Comparison of ENCODE assay signal across 12 cellular contexts in genomic region chr16:2692948-2693651, GRCh38. TPM values are rescaled to one million over a fixed set of nuclear protein-coding genes. Genes with fewer than 3 reads are reported as not detected.
DNase-seq lines count a peak whose midpoint lies in the region; ATAC-seq and TF ChIP-seq lines count a peak whose summit lies in the region.
"Had no signal": no experiment of that assay in that cellular context is flagged by ENCODE, and none has a peak within 500 bp of the region (broad histone marks: within the 10 kb centered on the region; RNA-seq: fewer than 3 reads in every experiment).

No MANE protein-coding gene starts in this region.

- POLR2A ChIA-PET in WTC11 (lab: Charles Lee), result interaction anchor here (1.3 to 2.0 kb wide), 2 partner anchors 11 to 15 kb away, joined by 4 to 6 read pairs; partner anchors contain the start of gene KCTD5

- TF ChIP-seq CTCF in WTC11 (IDR thresholded peaks at IDR 0.05) (no peak), heart right ventricle (IDR thresholded peaks at IDR 0.05) (no peak), lower leg skin (IDR thresholded peaks at IDR 0.05) (no peak)

- H3K36me3 ChIP-seq in heart right ventricle, result peaks cover 0 to 40% (median 13%) of the 10 kb centered on the region in 9 donors

- H3K27ac Mint-ChIP-seq in WTC11 (peak overlapping the region; percentile 70; the same call in 1 of the 2 replicates), T-helper 17 cell (no peak overlapping the region)
- H3K27ac Mint-ChIP-seq: CD4-positive, alpha-beta memory T cell had no signal

- H3K9me3 ChIP-seq in heart right ventricle (no peaks in the 10 kb centered on the region), T-helper 17 cell (ENCODE audit: control insufficient read depth, low read length, poor library complexity, severe bottlenecking) (no peaks in the 10 kb centered on the region)
- H3K9me3 ChIP-seq: SJSA1 had no signal

- peak; percentile 82 for DNase-seq in Caki2 (ENCODE audit: low read depth)
- DNase-seq in WTC11 (ENCODE audit: low spot score), result peak; percentile 60
- peak in 1 of 2 donors; percentile 17 for DNase-seq in heart right ventricle
- peak; percentile 67 for DNase-seq in occipital lobe (lab: John Stamatoyannopoulos, UW)
- DNase-seq in T1000 (lab: John Stamatoyannopoulos, UW), result no peak
- DNase-seq in T-helper 17 cell, result no peak
- DNase-seq in lower leg skin (ENCODE audit: low spot score in 2 of 2), result no peak
- DNase-seq in left lobe of liver (ENCODE audit: low spot score), result no peak
- DNase-seq: CD4-positive, alpha-beta memory T cell had no signal

- WGBS in heart right ventricle, 2 donors, result 85% methylated on average over 24 of the region's 24 CpGs
- WGBS in lower leg skin, 2 donors, result 76 to 79% methylated on average over 16 to 24 of the region's 24 CpGs

- in situ Hi-C loops in Caki2 (cut with HindIII; ENCODE audit: low pct_unique_long_range_greater_than_20kb, low sequenced_read_pairs), result no loop called here

- H3K9me3 Mint-ChIP-seq in WTC11, result no peaks in the 10 kb centered on the region

- H3K36me3 Mint-ChIP-seq in WTC11, result no peaks in the 10 kb centered on the region
- peaks cover 7% of the 10 kb centered on the region for H3K36me3 Mint-ChIP-seq in T-helper 17 cell (ENCODE audit: low read depth)

- H3K4me3 Mint-ChIP-seq in WTC11 (no peak overlapping the region), T-helper 17 cell (no peak overlapping the region)
- H3K4me3 Mint-ChIP-seq: CD4-positive, alpha-beta memory T cell had no signal

- ATAC-seq in WTC11 (peak; percentile 79), heart right ventricle (peak in 5 of 8 donors; percentile 15 to 39 (median 34)), T-helper 17 cell (no peak), left lobe of liver (no peak)

- H3K4me3 ChIP-seq in heart right ventricle, result peak overlapping the region in 6 of 10 donors; percentile 3 to 36 (median 19)
- no peak overlapping the region for H3K4me3 ChIP-seq in lower leg skin (ENCODE audit: low read depth, poor library complexity, severe bottlenecking)
- H3K4me3 ChIP-seq: SJSA1, skin epidermis had no signal

- TF ChIP-seq POLR2A in lower leg skin (IDR thresholded peaks at IDR 0.05), result no peak

- intact Hi-C loops in heart right ventricle (cut with DNase I) (no loop called here), lower leg skin (cut with DNase I; ENCODE audit: low total_unique reads) (no loop called here)

- H3K27ac ChIP-seq in heart right ventricle, result peak overlapping the region; percentile 60 to 95 (median 80)
- H3K27ac ChIP-seq: epithelial cell of prostate, SJSA1 had no signal

- no peaks in the 10 kb centered on the region for H3K27me3 ChIP-seq in heart right ventricle
- H3K27me3 ChIP-seq: SJSA1 had no signal

- peaks cover 13 to 40% (median 39%) of the 10 kb centered on the region in 9 donors for H3K4me1 ChIP-seq in heart right ventricle
- H3K4me1 ChIP-seq: SJSA1 had no signal

- CTCF ChIA-PET in WTC11 (lab: Charles Lee), result interaction anchor here (0.5 kb wide), 1 partner anchor 674 kb away, joined by 3 read pairs; no protein-coding TSS in a partner anchor

- H3K27me3 Mint-ChIP-seq in WTC11 (ENCODE audit: low read depth), result no peaks in the 10 kb centered on the region
- no peaks in the 10 kb centered on the region for H3K27me3 Mint-ChIP-seq in T-helper 17 cell
- H3K27me3 Mint-ChIP-seq: CD4-positive, alpha-beta memory T cell had no signal

- peaks cover 7% of the 10 kb centered on the region; the same call in 1 of the 2 replicates for H3K4me1 Mint-ChIP-seq in WTC11
- H3K4me1 Mint-ChIP-seq in T-helper 17 cell, result peaks cover 8% of the 10 kb centered on the region

TF ChIP-seq in WTC11, 78 proteins besides CTCF, POLR2A, EP300 and RAD21:
- TF ChIP-seq USF2 (CRISPR knock-in tag; IDR thresholded peaks at IDR 0.05) (peak; percentile 60), IRF2 (CRISPR knock-in tag; IDR thresholded peaks at IDR 0.05; ENCODE audit: borderline replicate concordance, low read depth) (no peak)

RNA-seq across cellular contexts. Expression of gene KCTD5, which starts 10.8 kb away (rescaled TPM):
- 67.5 and 85.6 TPM in 2 replicates for total RNA-seq in Caki2 (2014; rRNA removed; shearing (Covaris generic); ENCODE audit: low replicate concordance)
- total RNA-seq in WTC11 (2021) (24.8 to 27.8 TPM (median 27.2 TPM) in 3 replicates), heart right ventricle (10 to 100 TPM in 6 of 10 donors, 1 to 10 TPM in 4; 8.5 to 22.4 (median 11.7) TPM), occipital lobe (20.9 TPM), T-helper 17 cell (10 to 100 TPM; 19.6 to 21.9 TPM), lower leg skin (10 to 100 TPM; 34.9 to 61.9 (median 51.1) TPM), left lobe of liver (7.8 TPM)
- polyA plus RNA-seq in heart right ventricle, result 10 to 100 TPM in 1 of 2 donors, 1 to 10 TPM in 1; 8.7 to 11.7 TPM

RNA-seq across cellular contexts. Expression of gene PRSS27, which starts 26.9 kb away (rescaled TPM):
- total RNA-seq in Caki2 (2014; rRNA removed; shearing (Covaris generic); ENCODE audit: low replicate concordance), result 1.1 TPM in 1 of 2 replicates, not detected in the other
- total RNA-seq in WTC11 (2021), result 5.1 to 5.4 TPM (median 5.1 TPM) in 3 replicates
- total RNA-seq in heart right ventricle, result under 1 TPM in 9 of 10 donors, not detected in 1; 0.11 to 0.75 (median 0.40) TPM
- under 1 TPM; 0.46 to 0.66 TPM for polyA plus RNA-seq in heart right ventricle
- 1.6 TPM for total RNA-seq in occipital lobe
- total RNA-seq in T-helper 17 cell, result 1 to 10 TPM in 1 of 2 donors, under 1 TPM in 1; 0.83 to 1.4 TPM
- total RNA-seq in lower leg skin, result 1 to 10 TPM; 1.3 to 5.0 (median 2.0) TPM
- total RNA-seq in left lobe of liver, result 0.45 TPM
- polyA plus RNA-seq: CD4-positive, alpha-beta memory T cell had no signal

RNA-seq across cellular contexts. Expression of gene SRRM2, which starts 59.3 kb away (rescaled TPM):
- 15.3 and 31.2 TPM in 2 replicates for total RNA-seq in Caki2 (2014; rRNA removed; shearing (Covaris generic); ENCODE audit: low replicate concordance)
- total RNA-seq in WTC11 (2021), result 769 to 823 TPM (median 815 TPM) in 3 replicates
- total RNA-seq in heart right ventricle, result 100 to 1,000 TPM; 228 to 392 (median 261) TPM
- 1,000 to 10,000 TPM in 1 of 2 donors, 100 to 1,000 TPM in 1; 182 to 1,328 TPM for polyA plus RNA-seq in heart right ventricle
- total RNA-seq in occipital lobe, result 41.0 TPM
- total RNA-seq in T-helper 17 cell, result 1,000 to 10,000 TPM; 1,185 to 1,285 TPM
- total RNA-seq in lower leg skin, result 100 to 1,000 TPM; 257 to 830 (median 272) TPM
- 378 TPM for total RNA-seq in left lobe of liver

Comparison
In these comparisons a context has a peak if more than half of its experiments do, and no peak if none do; other contexts are left out.
1. DNase-seq: peak in Caki2 (single experiment), WTC11 (single experiment) and occipital lobe (single experiment); none in T1000 (single experiment), T-helper 17 cell (0 of 3), lower leg skin (0 of 2) and left lobe of liver (single experiment).
2. ATAC-seq: peak in WTC11 (single experiment) and heart right ventricle (5 of 8); none in T-helper 17 cell (single experiment) and left lobe of liver (single experiment).